Comparison of ENCODE assay signal across 8 cellular contexts in genomic region chr4:75708218-75708691, GRCh38. TPM values are rescaled to one million over a fixed set of nuclear protein-coding genes. Genes with fewer than 3 reads are reported as not detected.
DNase-seq lines count a peak whose midpoint lies in the region; ATAC-seq and TF ChIP-seq lines count a peak whose summit lies in the region.

No MANE protein-coding gene starts in this region.

- H3K4me1 ChIP-seq in A673 (ENCODE audit: insufficient read depth, low read length, poor library complexity, severe bottlenecking) = no peaks in the 10 kb centered on the region

- H3K27me3 ChIP-seq in A673 (replicated peaks; ENCODE audit: insufficient read depth, low read depth, low read length, poor library complexity) = no peaks in the 10 kb centered on the region

- no peak overlapping the region for H3K27ac ChIP-seq in A673 (ENCODE audit: low read depth, low read length, poor library complexity, severe bottlenecking)

- peak; percentile 39 for TF ChIP-seq CTCF in A673 (conservative IDR thresholded peaks at IDR 0.05; ENCODE audit: low read depth, low read length)
- peak; percentile 78 for TF ChIP-seq CTCF in epithelial cell of proximal tubule (conservative IDR thresholded peaks at IDR 0.05; ENCODE audit: low read depth, low read length)

- H3K36me3 ChIP-seq in A673 (ENCODE audit: insufficient read depth, low read length, poor library complexity, severe bottlenecking) = no peaks in the 10 kb centered on the region

- no TSS peak for BruUV-seq in A673 (replicated peaks; lab: Mats Ljungman, UMichigan)

- POLR2A ChIA-PET in A673 (lab: Charles Lee; ENCODE audit: low non-redundant PET) = no interaction called here

- CTCF ChIA-PET in A673 (lab: Charles Lee) = no interaction called here

- ATAC-seq in GM19043 (IDR thresholded peaks at IDR 0.05; ENCODE audit: low read depth, unreplicated experiment) (peak; percentile 77), HG03097 (IDR thresholded peaks at IDR 0.05; ENCODE audit: low FRiP score, unreplicated experiment) (no peak), GM21737 (IDR thresholded peaks at IDR 0.05; ENCODE audit: unreplicated experiment) (no peak)

- H3K9me3 ChIP-seq in A673 (ENCODE audit: low read depth, low read length, poor library complexity, severe bottlenecking) = no peaks in the 10 kb centered on the region

- DNase-seq in A673 (ENCODE audit: low spot score) = no peak
- DNase-seq in T-helper 1 cell = peak in 4 of 5 donors; percentile 17 to 52 (median 20)
- peak; percentile 75 for DNase-seq in epithelial cell of proximal tubule (ENCODE audit: low read depth)
- peak; percentile 11 for DNase-seq in stimulated activated CD8-positive, alpha-beta memory T cell treated with anti-CD3 and anti-CD28 coated beads, Interleukin-4, amount 100 ng/mL, for 24 hours (ENCODE audit: low read depth)
- DNase-seq in NCI-H2196 treated with DMSO at 0.1 percent for 48 hours (lab: John Stamatoyannopoulos, UW; ENCODE audit: unreplicated experiment) = no peak

- no peak overlapping the region for H3K4me3 ChIP-seq in A673 (ENCODE audit: low read depth, low read length, poor library complexity, severe bottlenecking)
- no peak overlapping the region for H3K4me3 ChIP-seq in epithelial cell of proximal tubule (ENCODE audit: low read depth, low read length)

- intact Hi-C loops in A673 (cut with micrococcal nuclease; ENCODE audit: unreplicated experiment) = no loop called here

RNA-seq across cellular contexts. Expression of gene USO1, which starts 16.1 kb away (rescaled TPM):
- total RNA-seq in A673 (2021) = 35.6 and 36.1 TPM in 2 replicates
- 46.0 and 57.8 TPM in 2 replicates for total RNA-seq in epithelial cell of proximal tubule

RNA-seq across cellular contexts. Expression of gene G3BP2, which starts 35.0 kb away (rescaled TPM):
- total RNA-seq in A673 (2021) = 104 and 124 TPM in 2 replicates
- 109 and 113 TPM in 2 replicates for total RNA-seq in epithelial cell of proximal tubule

Comparison
In these comparisons a context has a peak if more than half of its experiments do, and no peak if none do; other contexts are left out.
1. DNase-seq: peak in T-helper 1 cell (4 of 5), epithelial cell of proximal tubule (single experiment) and stimulated activated CD8-positive, alpha-beta memory T cell treated with anti-CD3 and anti-CD28 coated beads, Interleukin-4, amount 100 ng/mL, for 24 hours (single experiment); none in A673 (single experiment) and NCI-H2196 treated with DMSO at 0.1 percent for 48 hours (single experiment).